7 cellular contexts compared by ENCODE assay signal in the genomic region with DNA sequence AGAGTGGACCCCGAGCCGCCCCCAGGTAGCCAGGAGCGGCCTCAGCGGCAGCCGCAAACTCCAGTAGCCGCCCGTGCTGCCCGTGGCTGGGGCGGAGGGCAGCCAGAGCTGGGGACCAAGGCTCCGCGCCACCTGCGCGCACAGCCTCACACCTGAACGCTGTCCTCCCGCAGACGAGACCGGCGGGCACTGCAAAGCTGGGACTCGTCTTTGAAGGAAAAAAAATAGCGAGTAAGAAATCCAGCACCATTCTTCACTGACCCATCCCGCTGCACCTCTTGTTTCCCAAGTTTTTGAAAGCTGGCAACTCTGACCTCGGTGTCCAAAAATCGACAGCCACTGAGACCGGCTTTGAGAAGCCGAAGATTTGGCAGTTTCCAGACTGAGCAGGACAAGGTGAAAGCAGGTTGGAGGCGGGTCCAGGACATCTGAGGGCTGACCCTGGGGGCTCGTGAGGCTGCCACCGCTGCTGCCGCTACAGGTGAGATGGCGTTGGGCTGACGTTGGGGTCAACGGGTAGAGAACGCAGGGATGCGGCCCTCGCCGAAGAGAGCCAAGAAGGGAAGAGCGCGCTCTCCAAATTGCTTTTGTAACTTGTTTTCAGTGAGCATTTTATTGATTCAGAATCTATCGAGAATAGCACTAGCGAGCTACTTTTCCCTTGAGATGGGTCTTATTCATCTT. TPM values are rescaled to one million over a fixed set of nuclear protein-coding genes. Genes with fewer than 3 reads are reported as not detected.
DNase-seq lines count a peak whose midpoint lies in the region; ATAC-seq and TF ChIP-seq lines count a peak whose summit lies in the region.

No MANE protein-coding gene starts in this region.

- peaks cover 25% of the 10 kb centered on the region for H3K36me3 Mint-ChIP-seq in T-cell
- no peaks in the 10 kb centered on the region for H3K36me3 Mint-ChIP-seq in endodermal cell (ENCODE audit: low read depth)
- H3K36me3 Mint-ChIP-seq in naive thymus-derived CD4-positive, alpha-beta T cell = peaks cover 9 to 46% (median 15%) of the 10 kb centered on the region in 5 donors

- H3K9me3 ChIP-seq in endodermal cell (ENCODE audit: control insufficient read depth, low read length) = no peaks in the 10 kb centered on the region
- H3K9me3 ChIP-seq in naive thymus-derived CD4-positive, alpha-beta T cell (ENCODE audit: control insufficient read depth in 2 of 3, low read length in 3 of 3) = no peaks in the 10 kb centered on the region

- 3 to 7% methylated on average over 32 to 40 of the region's 40 CpGs for WGBS in endodermal cell (ENCODE audit: insufficient coverage in 1 of 2, insufficient read length in 1 of 2), 2 experiments

- peak in 15 of 34 experiments; percentile 8 to 49 (median 28) for DNase-seq in T-cell
- DNase-seq in endodermal cell = peak; percentile 75
- DNase-seq in naive thymus-derived CD4-positive, alpha-beta T cell = peak in 7 of 9 donors; percentile 32 to 62 (median 52)
- no peak for DNase-seq in NCI-H748 treated with DMSO at 0.1 percent for 48 hours (lab: John Stamatoyannopoulos, UW)
- DNase-seq in inferior parietal cortex (ENCODE audit: extremely low spot score) = no peak

- H3K36me3 ChIP-seq in endodermal cell (ENCODE audit: control insufficient read depth, insufficient read depth, low read length) = no peaks in the 10 kb centered on the region
- H3K36me3 ChIP-seq in naive thymus-derived CD4-positive, alpha-beta T cell (ENCODE audit: control insufficient read depth in 2 of 3, insufficient read depth in 3 of 3, low read length in 3 of 3) = peaks cover 0 to 23% (median 0%) of the 10 kb centered on the region in 3 experiments

- H3K27me3 ChIP-seq in endodermal cell (ENCODE audit: control insufficient read depth, insufficient read depth, low read length, poor library complexity, severe bottlenecking) = peaks cover 50% of the 10 kb centered on the region
- H3K27me3 ChIP-seq in naive thymus-derived CD4-positive, alpha-beta T cell (ENCODE audit: control insufficient read depth in 2 of 2, insufficient read depth in 2 of 2, low read length in 2 of 2) = no peaks in the 10 kb centered on the region

- intact Hi-C loops in naive thymus-derived CD4-positive, alpha-beta T cell (cut with micrococcal nuclease) = loop anchor here (1.0 to 10.0 kb wide), 25 partner anchors 8 to 1608 kb away; partner anchors contain the start of genes RIMOC1 (in 2 of the 2), RPL37 (in 2 of the 2), TTC33 (in 2 of the 2) and OXCT1 (in 1 of the 2)

- no peaks in the 10 kb centered on the region for H3K4me1 ChIP-seq in endodermal cell (ENCODE audit: control insufficient read depth, insufficient read depth, low read length)
- H3K4me1 ChIP-seq in naive thymus-derived CD4-positive, alpha-beta T cell (ENCODE audit: control insufficient read depth in 2 of 2, insufficient read depth in 2 of 2, low read length in 2 of 2) = peaks cover 26 to 34% of the 10 kb centered on the region in 2 donors

- CTCF ChIA-PET in T-cell (lab: Charles Lee) = interaction anchor here (0.6 to 1.5 kb wide), 5 partner anchors 10 to 274 kb away, joined by 3 to 6 read pairs (median 4); no protein-coding TSS in a partner anchor
- CTCF ChIA-PET in naive thymus-derived CD4-positive, alpha-beta T cell (lab: Charles Lee) = interaction anchor here (1.0 to 1.8 kb wide), 5 partner anchors 9 to 174 kb away, joined by 3 to 5 read pairs (median 4); no protein-coding TSS in a partner anchor

- no peak overlapping the region for H3K9ac ChIP-seq in endodermal cell (ENCODE audit: extremely low read depth, low read length, poor library complexity, severe bottlenecking)

- H3K27me3 Mint-ChIP-seq in T-cell (no peaks in the 10 kb centered on the region), endodermal cell (ENCODE audit: insufficient read depth) (peaks cover 57% of the 10 kb centered on the region)
- H3K27me3 Mint-ChIP-seq in naive thymus-derived CD4-positive, alpha-beta T cell = no peaks in the 10 kb centered on the region

- H3K9me3 Mint-ChIP-seq in T-cell = no peaks in the 10 kb centered on the region
- H3K9me3 Mint-ChIP-seq in endodermal cell = no peaks in the 10 kb centered on the region
- peaks cover 0 to 4% (median 0%) of the 10 kb centered on the region in 11 donors for H3K9me3 Mint-ChIP-seq in naive thymus-derived CD4-positive, alpha-beta T cell

- POLR2A ChIA-PET in T-cell (lab: Charles Lee) = interaction anchor here (0.6 to 2.9 kb wide), 9 partner anchors 10 to 295 kb away, joined by 3 to 25 read pairs (median 5); no protein-coding TSS in a partner anchor
- POLR2A ChIA-PET in naive thymus-derived CD4-positive, alpha-beta T cell (lab: Charles Lee) = interaction anchor here (0.6 to 4.4 kb wide), 16 partner anchors 9 to 1224 kb away, joined by 3 to 79 read pairs (median 4); partner anchors contain the start of gene RIMOC1

- H3K27ac ChIP-seq in endodermal cell (ENCODE audit: low read depth, low read length) = no peak overlapping the region
- peak overlapping the region; percentile 99 for H3K27ac ChIP-seq in naive thymus-derived CD4-positive, alpha-beta T cell (ENCODE audit: low read depth, low read length)

- H3K4me1 Mint-ChIP-seq in T-cell = peaks cover 51 to 82% (median 62%) of the 10 kb centered on the region in 3 donors
- peaks cover 22% of the 10 kb centered on the region for H3K4me1 Mint-ChIP-seq in endodermal cell
- H3K4me1 Mint-ChIP-seq in naive thymus-derived CD4-positive, alpha-beta T cell = peaks cover 38 to 63% (median 52%) of the 10 kb centered on the region in 7 donors

- TF ChIP-seq CTCF in endodermal cell (conservative IDR thresholded peaks at IDR 0.05) = no peak

- peak overlapping the region; percentile 98 to 99 for H3K27ac Mint-ChIP-seq in T-cell
- no peak overlapping the region for H3K27ac Mint-ChIP-seq in endodermal cell
- H3K27ac Mint-ChIP-seq in naive thymus-derived CD4-positive, alpha-beta T cell = peak overlapping the region; percentile 87 to 98 (median 96)

- ATAC-seq in GM18909 (IDR thresholded peaks at IDR 0.05; ENCODE audit: poor library complexity, unreplicated experiment) (peak; percentile 39), HG02885 (IDR thresholded peaks at IDR 0.05; ENCODE audit: poor library complexity, unreplicated experiment) (peak; percentile 37), T-cell (replicated peaks in 1 of 4) (peak; percentile 11 to 28 (median 15))
- peak; percentile 11 for ATAC-seq in naive thymus-derived CD4-positive, alpha-beta T cell

- H3K4me3 Mint-ChIP-seq in T-cell (peak overlapping the region; percentile 92 to 100 (median 99)), endodermal cell (peak overlapping the region; percentile 72)
- peak overlapping the region; percentile 93 to 100 (median 98) for H3K4me3 Mint-ChIP-seq in naive thymus-derived CD4-positive, alpha-beta T cell

- H3K4me3 ChIP-seq in endodermal cell (ENCODE audit: low read length) = peak overlapping the region; percentile 77
- peak overlapping the region; percentile 77 for H3K4me3 ChIP-seq in naive thymus-derived CD4-positive, alpha-beta T cell (ENCODE audit: low read length)

RNA-seq across cellular contexts. Expression of gene PTGER4, which starts 0.4 kb away (rescaled TPM):
- total RNA-seq in T-cell (100 to 1,000 TPM in 2 of 5 donors, 10 to 100 TPM in 3; 51.3 to 421 (median 57.3) TPM), endodermal cell (under 1 TPM; 0.15 to 0.71 TPM)
- polyA plus RNA-seq in endodermal cell (2013, experiment 1 of 2) = 0.89 TPM
- 3.1 TPM for polyA plus RNA-seq in endodermal cell (2013, experiment 2 of 2)
- 100 to 1,000 TPM in 2 of 5 experiments, 10 to 100 TPM in 3; 39.6 to 422 (median 76.3) TPM for total RNA-seq in naive thymus-derived CD4-positive, alpha-beta T cell
- 10 to 100 TPM; 38.5 to 56.0 TPM for polyA plus RNA-seq in naive thymus-derived CD4-positive, alpha-beta T cell

Comparison
In these comparisons a context has a peak if more than half of its experiments do, and no peak if none do; other contexts are left out.
1. DNase-seq: peak in endodermal cell (single experiment) and naive thymus-derived CD4-positive, alpha-beta T cell (7 of 9); none in NCI-H748 treated with DMSO at 0.1 percent for 48 hours (single experiment) and inferior parietal cortex (single experiment).
2. RNA of gene PTGER4, which starts 0.4 kb away (total RNA-seq): 39.6 to 422 TPM in naive thymus-derived CD4-positive, alpha-beta T cell and 51.3 to 421 TPM in T-cell; 0.15 to 0.71 TPM in endodermal cell; every median in the first group is over 10 times any median in the second.
3. Peak in every context shown above with its lines, with median percentiles within 50 percentile points of each other: ATAC-seq and H3K4me3 Mint-ChIP-seq.